ENCODE assay signal across 11 cellular contexts in genomic region chr1:88730995-88731394, GRCh38. TPM values are rescaled to one million over a fixed set of nuclear protein-coding genes. Genes with fewer than 3 reads are reported as not detected.
A peak's percentile ranks its signal among the peaks of the same experiment; 100 is the strongest.
DNase-seq lines count a peak whose midpoint lies in the region; ATAC-seq and TF ChIP-seq lines count a peak whose summit lies in the region.
"Had no signal": no experiment of that assay in that cellular context is flagged by ENCODE, and none has a peak within 500 bp of the region (broad histone marks: within the 10 kb centered on the region; RNA-seq: fewer than 3 reads in every experiment).

No MANE protein-coding gene starts in this region.

- peak overlapping the region in 3 of 4 donors; percentile 25 to 42 (median 41) for H3K27ac ChIP-seq in tibial nerve

- H3K9me3 Mint-ChIP-seq in activated naive CD4-positive, alpha-beta T cell treated with anti-CD3 and anti-CD28 coated beads, Interleukin-2, amount 50 U/mL, for 24 hours: peaks cover 20% of the 10 kb centered on the region
- peaks cover 26 to 37% (median 31%) of the 10 kb centered on the region in 5 experiments for H3K9me3 Mint-ChIP-seq in brain

- TF ChIP-seq POLR2A in tibial nerve (IDR thresholded peaks at IDR 0.05): no peak

- H3K27me3 ChIP-seq in tibial nerve: no peaks in the 10 kb centered on the region

- intact Hi-C loops in mucosa of descending colon (cut with DNase I, micrococcal nuclease): no loop called here

- TF ChIP-seq CTCF in brain (conservative IDR thresholded peaks at IDR 0.05) (no peak), mucosa of descending colon (IDR thresholded peaks at IDR 0.05) (no peak), tibial nerve (IDR thresholded peaks at IDR 0.05) (no peak)

- peak overlapping the region; percentile 57 for H3K27ac Mint-ChIP-seq in activated naive CD4-positive, alpha-beta T cell treated with anti-CD3 and anti-CD28 coated beads, Interleukin-2, amount 50 U/mL, for 24 hours
- H3K27ac Mint-ChIP-seq in brain: peak overlapping the region in 4 of 5 experiments; percentile 44 to 85 (median 78)

- peaks cover 11% of the 10 kb centered on the region for H3K4me1 ChIP-seq in mucosa of descending colon (ENCODE audit: low read depth)
- peaks cover 0 to 35% (median 10%) of the 10 kb centered on the region in 4 donors for H3K4me1 ChIP-seq in tibial nerve

- no peak for DNase-seq in activated naive CD4-positive, alpha-beta T cell treated with Interleukin-2 at 50 U/mL for 16 hours
- DNase-seq in mucosa of descending colon (no peak), tibial nerve (ENCODE audit: low spot score in 2 of 2) (no peak), D341Med (ENCODE audit: low spot score) (no peak)
- no peak for DNase-seq in activated effector memory CD4-positive, alpha-beta T cell treated with anti-CD3 and anti-CD28 coated beads, Interleukin-2, amount 50 U/mL, for 16 hours
- DNase-seq: activated effector memory CD4-positive, alpha-beta T cell treated with Interleukin-2 at 50 U/mL for 16 hours; occipital lobe; SIG-M5 had no signal

- H3K36me3 ChIP-seq in mucosa of descending colon (ENCODE audit: low read depth) (no peaks in the 10 kb centered on the region), tibial nerve (peaks cover 0 to 12% (median 0%) of the 10 kb centered on the region in 3 donors)

- H3K36me3 Mint-ChIP-seq in activated naive CD4-positive, alpha-beta T cell treated with anti-CD3 and anti-CD28 coated beads, Interleukin-2, amount 50 U/mL, for 24 hours: peaks cover 38% of the 10 kb centered on the region
- peaks cover 80% of the 10 kb centered on the region for H3K36me3 Mint-ChIP-seq in brain

- WGBS in tibial nerve, 2 donors: 87 to 92% methylated on average over 2 of the region's 2 CpGs

- TF ChIP-seq EP300 in tibial nerve (IDR thresholded peaks at IDR 0.05): no peak

- H3K4me3 ChIP-seq in mucosa of descending colon (no peak overlapping the region), tibial nerve (no peak overlapping the region)

- H3K4me3 Mint-ChIP-seq in activated naive CD4-positive, alpha-beta T cell treated with anti-CD3 and anti-CD28 coated beads, Interleukin-2, amount 50 U/mL, for 24 hours: no peak overlapping the region
- peak overlapping the region in 4 of 5 experiments; percentile 3 to 51 (median 23) for H3K4me3 Mint-ChIP-seq in brain

- ATAC-seq in mucosa of descending colon (peak; percentile 51), HG03354 (IDR thresholded peaks at IDR 0.05; ENCODE audit: poor library complexity, severe bottlenecking, unreplicated experiment) (no peak)

- peaks cover 55% of the 10 kb centered on the region for H3K4me1 Mint-ChIP-seq in activated naive CD4-positive, alpha-beta T cell treated with anti-CD3 and anti-CD28 coated beads, Interleukin-2, amount 50 U/mL, for 24 hours
- peaks cover 42% of the 10 kb centered on the region for H3K4me1 Mint-ChIP-seq in brain

- H3K27me3 Mint-ChIP-seq in activated naive CD4-positive, alpha-beta T cell treated with anti-CD3 and anti-CD28 coated beads, Interleukin-2, amount 50 U/mL, for 24 hours: no peaks in the 10 kb centered on the region
- no peaks in the 10 kb centered on the region for H3K27me3 Mint-ChIP-seq in brain

- peaks cover 8% of the 10 kb centered on the region for H3K9me3 ChIP-seq in mucosa of descending colon
- peaks cover 0 to 21% (median under 1%) of the 10 kb centered on the region in 4 donors for H3K9me3 ChIP-seq in tibial nerve

RNA-seq across cellular contexts. Expression of gene PKN2, which starts 46.9 kb away (rescaled TPM):
- 5.1 TPM for polyA plus RNA-seq in brain (ENCODE audit: insufficient read depth, low read depth, low replicate concordance)
- total RNA-seq in mucosa of descending colon: 10 to 100 TPM; 54.6 to 81.9 (median 58.0) TPM
- total RNA-seq in tibial nerve: 10 to 100 TPM; 36.3 to 65.9 (median 50.1) TPM
